Comparison of ENCODE assay signal across 15 cellular contexts in the genomic region with DNA sequence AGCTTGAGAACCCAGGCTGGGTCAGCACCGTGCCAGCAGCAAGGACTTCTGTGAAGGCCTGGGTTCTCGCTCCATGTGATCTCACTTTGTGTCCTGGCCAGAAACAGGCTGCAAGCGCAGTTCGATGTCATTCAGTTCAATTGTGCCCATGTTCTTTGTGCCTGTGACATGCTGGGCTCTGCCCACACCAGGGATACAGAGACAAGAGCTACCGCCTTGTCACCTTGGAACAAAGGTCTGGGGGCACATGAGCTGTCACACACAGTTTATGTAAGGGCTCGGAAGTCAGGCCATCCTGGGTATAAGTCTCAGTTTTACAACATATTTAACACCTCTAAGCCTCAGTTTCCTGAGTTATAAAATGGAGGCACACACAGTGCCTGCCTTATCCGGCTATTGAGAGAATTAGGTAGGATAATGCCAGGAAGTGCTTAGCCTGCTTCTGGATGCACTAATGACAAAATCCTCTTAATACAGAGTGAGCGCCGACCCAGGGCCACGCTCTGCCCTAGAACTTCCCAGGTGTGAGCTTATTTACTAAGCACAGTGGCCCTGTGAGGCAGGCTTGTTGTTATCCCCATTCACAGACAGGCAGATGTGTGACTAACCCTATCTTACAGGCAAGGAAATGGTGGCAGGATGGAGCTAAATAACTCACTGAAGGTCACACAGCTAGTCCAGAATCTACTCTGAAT. TPM values are rescaled to one million over a fixed set of nuclear protein-coding genes. Genes with fewer than 3 reads are reported as not detected.
DNase-seq lines count a peak whose midpoint lies in the region; ATAC-seq and TF ChIP-seq lines count a peak whose summit lies in the region.
"Had no signal": no experiment of that assay in that cellular context is flagged by ENCODE, and none has a peak within 500 bp of the region (broad histone marks: within the 10 kb centered on the region; RNA-seq: fewer than 3 reads in every experiment).

No MANE protein-coding gene starts in this region.

- H3K4me3 ChIP-seq in left lung (no peak overlapping the region), breast epithelium (no peak overlapping the region)
- H3K4me3 ChIP-seq: SJCRH30 had no signal

- no peak overlapping the region for H3K4me3 Mint-ChIP-seq in activated CD8-positive, alpha-beta T cell treated with anti-CD3 and anti-CD28 coated beads, Interleukin-2, amount 10 ng/mL, durations not matched to agents 7 days and 5 days
- H3K4me3 Mint-ChIP-seq in activated CD8-positive, alpha-beta T cell treated with anti-CD3 and anti-CD28 coated beads for 36 hours = no peak overlapping the region
- no peak overlapping the region for H3K4me3 Mint-ChIP-seq in brain
- no peak overlapping the region for H3K4me3 Mint-ChIP-seq in stimulated activated naive B cell treated with anti-CD40 and anti-IgM and Interleukin-4, amounts not matched to agents 10 μg/mL and 1 μg/mL and 100 μg/mL, for 72 hours
- H3K4me3 Mint-ChIP-seq in stimulated activated memory B cell treated with anti-CD40 and anti-IgM and Interleukin-4, amounts not matched to agents 10 μg/mL and 1 μg/mL and 100 μg/mL, for 72 hours = no peak overlapping the region
- H3K4me3 Mint-ChIP-seq: activated CD4-positive, alpha-beta memory T cell treated with anti-CD3 and anti-CD28 coated beads for 36 hours; CD4-positive, alpha-beta memory T cell had no signal

- H3K4me1 ChIP-seq in left lung (peaks cover 19 to 53% of the 10 kb centered on the region in 2 donors), breast epithelium (no peaks in the 10 kb centered on the region)

- peak overlapping the region; percentile 37 for H3K27ac Mint-ChIP-seq in activated CD8-positive, alpha-beta T cell treated with anti-CD3 and anti-CD28 coated beads, Interleukin-2, amount 10 ng/mL, durations not matched to agents 7 days and 5 days
- H3K27ac Mint-ChIP-seq in activated CD8-positive, alpha-beta T cell treated with anti-CD3 and anti-CD28 coated beads for 36 hours = no peak overlapping the region
- peak overlapping the region in 4 of 5 experiments; percentile 25 to 55 (median 40) for H3K27ac Mint-ChIP-seq in brain
- peak overlapping the region; percentile 33 for H3K27ac Mint-ChIP-seq in stimulated activated naive B cell treated with anti-CD40 and anti-IgM and Interleukin-4, amounts not matched to agents 10 μg/mL and 1 μg/mL and 100 μg/mL, for 72 hours
- H3K27ac Mint-ChIP-seq in stimulated activated memory B cell treated with anti-CD40 and anti-IgM and Interleukin-4, amounts not matched to agents 10 μg/mL and 1 μg/mL and 100 μg/mL, for 72 hours = no peak overlapping the region
- H3K27ac Mint-ChIP-seq: activated CD4-positive, alpha-beta memory T cell treated with anti-CD3 and anti-CD28 coated beads for 36 hours had no signal

- H3K36me3 ChIP-seq in left lung (no peaks in the 10 kb centered on the region), breast epithelium (no peaks in the 10 kb centered on the region)
- H3K36me3 ChIP-seq: SJCRH30 had no signal

- intact Hi-C loops in activated CD8-positive, alpha-beta T cell treated with anti-CD3 and anti-CD28 coated beads for 36 hours (cut with micrococcal nuclease) = no loop called here
- intact Hi-C loops in left lung (cut with DNase I) (no loop called here), breast epithelium (cut with DNase I; ENCODE audit: low total_unique reads) (no loop called here)

- TF ChIP-seq POLR2A in breast epithelium (IDR thresholded peaks at IDR 0.05) = no peak

- CTCF ChIA-PET in activated CD8-positive, alpha-beta T cell treated with anti-CD3 and anti-CD28 coated beads, Interleukin-2, amount 10 ng/mL, durations not matched to agents 7 days and 5 days (lab: Charles Lee) = interaction anchor here (1.0 to 4.4 kb wide), 6 partner anchors 14 to 504 kb away, joined by 3 to 18 read pairs (median 4); no protein-coding TSS in a partner anchor
- CTCF ChIA-PET in activated CD8-positive, alpha-beta T cell treated with anti-CD3 and anti-CD28 coated beads for 36 hours (lab: Charles Lee) = interaction anchor here (1.1 to 1.9 kb wide), 5 partner anchors 33 to 483 kb away, joined by 3 to 10 read pairs (median 6); a partner anchor contains a TSS

- no peaks in the 10 kb centered on the region for H3K9me3 Mint-ChIP-seq in activated CD8-positive, alpha-beta T cell treated with anti-CD3 and anti-CD28 coated beads, Interleukin-2, amount 10 ng/mL, durations not matched to agents 7 days and 5 days (ENCODE audit: insufficient read depth)
- no peaks in the 10 kb centered on the region for H3K9me3 Mint-ChIP-seq in activated CD8-positive, alpha-beta T cell treated with anti-CD3 and anti-CD28 coated beads for 36 hours
- no peaks in the 10 kb centered on the region for H3K9me3 Mint-ChIP-seq in brain
- no peaks in the 10 kb centered on the region for H3K9me3 Mint-ChIP-seq in stimulated activated naive B cell treated with anti-CD40 and anti-IgM and Interleukin-4, amounts not matched to agents 10 μg/mL and 1 μg/mL and 100 μg/mL, for 72 hours
- H3K9me3 Mint-ChIP-seq in stimulated activated memory B cell treated with anti-CD40 and anti-IgM and Interleukin-4, amounts not matched to agents 10 μg/mL and 1 μg/mL and 100 μg/mL, for 72 hours = no peaks in the 10 kb centered on the region
- H3K9me3 Mint-ChIP-seq: activated CD4-positive, alpha-beta memory T cell treated with anti-CD3 and anti-CD28 coated beads for 36 hours; CD4-positive, alpha-beta memory T cell had no signal

- no peaks in the 10 kb centered on the region for H3K4me1 Mint-ChIP-seq in activated CD8-positive, alpha-beta T cell treated with anti-CD3 and anti-CD28 coated beads, Interleukin-2, amount 10 ng/mL, durations not matched to agents 7 days and 5 days (ENCODE audit: low read depth)
- H3K4me1 Mint-ChIP-seq in activated CD8-positive, alpha-beta T cell treated with anti-CD3 and anti-CD28 coated beads for 36 hours (ENCODE audit: low read depth) = no peaks in the 10 kb centered on the region
- peaks cover 44% of the 10 kb centered on the region for H3K4me1 Mint-ChIP-seq in brain
- peaks cover 11 to 19% of the 10 kb centered on the region in 2 donors for H3K4me1 Mint-ChIP-seq in stimulated activated naive B cell treated with anti-CD40 and anti-IgM and Interleukin-4, amounts not matched to agents 10 μg/mL and 1 μg/mL and 100 μg/mL, for 72 hours
- H3K4me1 Mint-ChIP-seq in stimulated activated memory B cell treated with anti-CD40 and anti-IgM and Interleukin-4, amounts not matched to agents 10 μg/mL and 1 μg/mL and 100 μg/mL, for 72 hours = peaks cover 14% of the 10 kb centered on the region

- ATAC-seq in activated CD8-positive, alpha-beta T cell treated with anti-CD3 and anti-CD28 coated beads, Interleukin-2, amount 10 ng/mL, durations not matched to agents 7 days and 5 days = no peak
- no peak for ATAC-seq in activated CD8-positive, alpha-beta T cell treated with anti-CD3 and anti-CD28 coated beads for 36 hours
- peak; percentile 6 for ATAC-seq in left lung
- ATAC-seq in stimulated activated naive B cell treated with anti-CD40 and anti-IgM and Interleukin-4, amounts not matched to agents 10 μg/mL and 1 μg/mL and 100 μg/mL, for 72 hours (replicated peaks) = no peak
- no peak for ATAC-seq in stimulated activated memory B cell treated with anti-CD40 and anti-IgM and Interleukin-4, amounts not matched to agents 10 μg/mL and 1 μg/mL and 100 μg/mL, for 72 hours

- H3K27me3 Mint-ChIP-seq in activated CD8-positive, alpha-beta T cell treated with anti-CD3 and anti-CD28 coated beads, Interleukin-2, amount 10 ng/mL, durations not matched to agents 7 days and 5 days (ENCODE audit: low read depth) = no peaks in the 10 kb centered on the region
- no peaks in the 10 kb centered on the region for H3K27me3 Mint-ChIP-seq in activated CD8-positive, alpha-beta T cell treated with anti-CD3 and anti-CD28 coated beads for 36 hours
- H3K27me3 Mint-ChIP-seq in brain = no peaks in the 10 kb centered on the region
- no peaks in the 10 kb centered on the region for H3K27me3 Mint-ChIP-seq in stimulated activated naive B cell treated with anti-CD40 and anti-IgM and Interleukin-4, amounts not matched to agents 10 μg/mL and 1 μg/mL and 100 μg/mL, for 72 hours
- no peaks in the 10 kb centered on the region for H3K27me3 Mint-ChIP-seq in stimulated activated memory B cell treated with anti-CD40 and anti-IgM and Interleukin-4, amounts not matched to agents 10 μg/mL and 1 μg/mL and 100 μg/mL, for 72 hours
- H3K27me3 Mint-ChIP-seq: activated CD4-positive, alpha-beta memory T cell treated with anti-CD3 and anti-CD28 coated beads for 36 hours; CD4-positive, alpha-beta memory T cell had no signal

- peaks cover 4% of the 10 kb centered on the region for H3K36me3 Mint-ChIP-seq in activated CD8-positive, alpha-beta T cell treated with anti-CD3 and anti-CD28 coated beads, Interleukin-2, amount 10 ng/mL, durations not matched to agents 7 days and 5 days (ENCODE audit: low read depth)
- peaks cover 6% of the 10 kb centered on the region for H3K36me3 Mint-ChIP-seq in activated CD8-positive, alpha-beta T cell treated with anti-CD3 and anti-CD28 coated beads for 36 hours (ENCODE audit: low read depth)
- peaks cover 16% of the 10 kb centered on the region for H3K36me3 Mint-ChIP-seq in brain
- peaks cover 32 to 56% of the 10 kb centered on the region in 2 donors for H3K36me3 Mint-ChIP-seq in stimulated activated naive B cell treated with anti-CD40 and anti-IgM and Interleukin-4, amounts not matched to agents 10 μg/mL and 1 μg/mL and 100 μg/mL, for 72 hours
- H3K36me3 Mint-ChIP-seq in stimulated activated memory B cell treated with anti-CD40 and anti-IgM and Interleukin-4, amounts not matched to agents 10 μg/mL and 1 μg/mL and 100 μg/mL, for 72 hours = peaks cover 20% of the 10 kb centered on the region

- H3K27me3 ChIP-seq in left lung = no peaks in the 10 kb centered on the region
- H3K27me3 ChIP-seq in breast epithelium = no peaks in the 10 kb centered on the region
- H3K27me3 ChIP-seq: SJCRH30 had no signal

- H3K9me3 ChIP-seq in left lung (no peaks in the 10 kb centered on the region), breast epithelium (no peaks in the 10 kb centered on the region)
- H3K9me3 ChIP-seq: SJCRH30 had no signal

- DNase-seq in activated CD8-positive, alpha-beta T cell treated with anti-CD3 and anti-CD28 coated beads, Interleukin-2, amount 10 ng/mL, durations not matched to agents 7 days and 5 days = no peak
- DNase-seq in activated CD8-positive, alpha-beta T cell treated with anti-CD3 and anti-CD28 coated beads for 36 hours = no peak
- DNase-seq in left lung = no peak
- no peak for DNase-seq in stimulated activated naive B cell treated with anti-CD40 and anti-IgM and Interleukin-4, amounts not matched to agents 10 μg/mL and 1 μg/mL and 100 μg/mL, for 72 hours
- no peak for DNase-seq in breast epithelium (ENCODE audit: low spot score in 2 of 2)
- DNase-seq in activated CD4-positive, alpha-beta T cell treated with anti-CD3 and anti-CD28 coated beads for 4 hours = no peak
- DNase-seq: activated CD4-positive, alpha-beta memory T cell treated with anti-CD3 and anti-CD28 coated beads for 36 hours; activated effector memory CD4-positive, alpha-beta T cell treated with Interleukin-2 at 50 U/mL for 16 hours; CD4-positive, alpha-beta memory T cell; foreskin fibroblast; GDM1; SJCRH30 had no signal

- POLR2A ChIA-PET in activated CD8-positive, alpha-beta T cell treated with anti-CD3 and anti-CD28 coated beads, Interleukin-2, amount 10 ng/mL, durations not matched to agents 7 days and 5 days (lab: Charles Lee) = no interaction called here
- POLR2A ChIA-PET in activated CD8-positive, alpha-beta T cell treated with anti-CD3 and anti-CD28 coated beads for 36 hours (lab: Charles Lee) = no interaction called here

- no peak for TF ChIP-seq CTCF in activated CD8-positive, alpha-beta T cell treated with anti-CD3 and anti-CD28 coated beads for 36 hours (IDR thresholded peaks at IDR 0.05)
- TF ChIP-seq CTCF in brain (conservative IDR thresholded peaks at IDR 0.05) (no peak), left lung (IDR thresholded peaks at IDR 0.05) (no peak), breast epithelium (IDR thresholded peaks at IDR 0.05) (no peak)

- H3K27ac ChIP-seq in left lung = peak overlapping the region; percentile 43 to 53
- H3K27ac ChIP-seq in breast epithelium = peak overlapping the region in 1 of 2 donors; percentile 88
- H3K27ac ChIP-seq: 22Rv1, SJCRH30 had no signal

RNA-seq across cellular contexts. Expression of a gene that starts 50.4 kb away (rescaled TPM):
- total RNA-seq in activated CD8-positive, alpha-beta T cell treated with anti-CD3 and anti-CD28 coated beads, Interleukin-2, amount 10 ng/mL, durations not matched to agents 7 days and 5 days = 10 to 100 TPM; 48.4 to 49.4 TPM
- 10 to 100 TPM; 34.5 to 36.5 TPM for total RNA-seq in activated CD8-positive, alpha-beta T cell treated with anti-CD3 and anti-CD28 coated beads for 36 hours
- polyA plus RNA-seq in brain (ENCODE audit: insufficient read depth, low read depth, low replicate concordance) = 1.3 TPM
- total RNA-seq in left lung (100 to 1,000 TPM in 1 of 2 donors, 10 to 100 TPM in 1; 68.0 to 104 TPM), breast epithelium (10 to 100 TPM; 23.0 to 25.9 (median 25.8) TPM)

Comparison
In these comparisons a context has a peak if more than half of its experiments do, and no peak if none do; other contexts are left out.
1. H3K27ac Mint-ChIP-seq: peak in activated CD8-positive, alpha-beta T cell treated with anti-CD3 and anti-CD28 coated beads, Interleukin-2, amount 10 ng/mL, durations not matched to agents 7 days and 5 days (single experiment), brain (4 of 5) and stimulated activated naive B cell treated with anti-CD40 and anti-IgM and Interleukin-4, amounts not matched to agents 10 μg/mL and 1 μg/mL and 100 μg/mL, for 72 hours (single experiment); none in activated CD8-positive, alpha-beta T cell treated with anti-CD3 and anti-CD28 coated beads for 36 hours (single experiment) and stimulated activated memory B cell treated with anti-CD40 and anti-IgM and Interleukin-4, amounts not matched to agents 10 μg/mL and 1 μg/mL and 100 μg/mL, for 72 hours (single experiment).